Comparison of ENCODE assay signal across 3 cellular contexts in genomic region chr17:66094727-66095126, GRCh38.
TF ChIP-seq lines count a peak whose summit lies in the region.

No MANE protein-coding gene starts in this region.

TF ChIP-seq in HepG2, 621 proteins besides CTCF, POLR2A, EP300 and RAD21:
- TF ChIP-seq RFXAP (CRISPR knock-in tag; IDR thresholded peaks at IDR 0.05; ENCODE audit: borderline replicate concordance) (no peak), MAFF (IDR thresholded peaks at IDR 0.05; ENCODE audit: low read depth, low read length) (0 out of 2 replicates have a peak, but pooled peaks have one; percentile 42), MAFK (conservative IDR thresholded peaks at IDR 0.05 in 1 of 2, IDR thresholded peaks at IDR 0.05 in 1 of 2; ENCODE audit: low read length in 2 of 2) (peak; percentile 55 to 68; a peak in 3 of 4 replicates)

TF ChIP-seq in A549, 52 proteins besides CTCF, POLR2A, EP300 and RAD21:
- TF ChIP-seq FOSL2 (IDR thresholded peaks at IDR 0.05) (no peak), FOSL2 (CRISPR knock-in tag; IDR thresholded peaks at IDR 0.05) (no peak), MAFK (IDR thresholded peaks at IDR 0.05; ENCODE audit: partially characterized antibody) (peak; percentile 64)

TF ChIP-seq in IMR-90, 13 proteins besides CTCF, POLR2A, EP300 and RAD21:
- TF ChIP-seq MAFK (IDR thresholded peaks at IDR 0.05; ENCODE audit: low read depth, low read length) (peak; percentile 16; the same call in 1 of the 2 replicates), RCOR1 (IDR thresholded peaks at IDR 0.05; ENCODE audit: insufficient replicate concordance, low read length) (no peak)
